In genomic region chr7:111137296-111138195, GRCh38 we compare ENCODE assay signal across 1 cellular context.
TF ChIP-seq lines count a peak whose summit lies in the region.

No MANE protein-coding gene starts in this region.

TF ChIP-seq in GM23338, 12 proteins besides CTCF, POLR2A, EP300 and RAD21 (continued from another document):
- TF ChIP-seq ZNF462 (CRISPR knock-in tag; IDR thresholded peaks at IDR 0.05), result no peak
- TF ChIP-seq EZH2 (IDR thresholded peaks at IDR 0.05; ENCODE audit: low read depth, unreplicated experiment), result no peak
